8 cellular contexts compared by ENCODE assay signal in the genomic region with DNA sequence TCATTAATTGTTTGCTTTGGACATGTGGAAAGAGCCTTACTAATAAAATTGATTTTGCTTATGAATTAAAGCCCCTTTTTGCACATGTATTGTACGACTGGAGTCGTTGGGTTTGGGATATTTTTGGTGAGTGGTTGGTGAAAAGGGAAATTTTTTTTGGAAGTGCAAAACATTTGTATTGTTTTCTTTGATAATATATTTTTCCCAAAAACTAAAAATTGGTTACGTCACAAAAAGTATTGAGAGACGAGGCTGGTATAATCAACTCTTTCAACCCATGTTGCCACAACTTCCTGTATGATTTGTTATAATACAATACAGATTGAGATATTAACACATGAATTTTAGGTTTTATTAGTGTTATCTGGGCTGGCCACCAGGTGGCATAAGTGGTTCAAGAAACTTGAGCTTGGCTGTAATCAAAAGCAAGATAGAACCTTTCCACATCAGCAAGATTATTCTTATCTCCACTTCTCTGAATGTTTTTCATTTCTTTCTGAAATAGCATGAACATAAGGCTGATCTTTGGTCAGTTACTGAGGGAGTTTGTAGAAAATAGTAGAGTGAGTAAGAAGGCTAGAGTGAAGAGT. TPM values are rescaled to one million over a fixed set of nuclear protein-coding genes. Genes with fewer than 3 reads are reported as not detected.
DNase-seq lines count a peak whose midpoint lies in the region.

No MANE protein-coding gene starts in this region.

- H3K23ac ChIP-seq in mesendoderm (ENCODE audit: low read length): no peak overlapping the region

- no peak overlapping the region for H2AK5ac ChIP-seq in mesendoderm (ENCODE audit: low read length)

- H2BK120ac ChIP-seq in mesendoderm (ENCODE audit: low read depth, low read length): no peak overlapping the region

- H3K36me3 ChIP-seq in mesendoderm (ENCODE audit: control insufficient read depth, insufficient read depth, low read length): peaks cover 8% of the 10 kb centered on the region

- DNase-seq in ACHN (peak; percentile 61), GM19238 (ENCODE audit: insufficient read length, low spot score) (peak; percentile 15), NCI-H510A treated with DMSO at 0.1 percent for 48 hours (lab: John Stamatoyannopoulos, UW) (peak; percentile 56), dermis microvascular lymphatic vessel endothelial cell (ENCODE audit: low read depth in 2 of 2) (peak; percentile 54 to 77), mesendoderm (peak; percentile 53), OCI-M2 (lab: John Stamatoyannopoulos, UW; ENCODE audit: unreplicated experiment) (no peak)
- peak; percentile 57 to 73 for DNase-seq in activated CD4-positive, alpha-beta T cell treated with anti-CD3 and anti-CD28 coated beads for 4 hours
- peak; percentile 29 for DNase-seq in stimulated activated CD8-positive, alpha-beta memory T cell treated with anti-CD3 and anti-CD28 coated beads, Interleukin-7, amount 100 ng/mL, for 24 hours (ENCODE audit: low read depth)

- no peak overlapping the region for H4K5ac ChIP-seq in mesendoderm (ENCODE audit: low read length)

- no peak overlapping the region for H3K4me3 ChIP-seq in mesendoderm (ENCODE audit: low read length)

- in situ Hi-C loops in ACHN (cut with HindIII; ENCODE audit: low pct_ligation_motif_present, low pct_unique_long_range_greater_than_20kb, low sequenced_read_pairs): no loop called here

- H3K27me3 ChIP-seq in mesendoderm (ENCODE audit: insufficient read depth, low read length, poor library complexity): no peaks in the 10 kb centered on the region

- H2BK15ac ChIP-seq in mesendoderm (replicated peaks; ENCODE audit: low read depth): no peak overlapping the region

- H2BK5ac ChIP-seq in mesendoderm (ENCODE audit: low read length): no peak overlapping the region

- H4K8ac ChIP-seq in mesendoderm (ENCODE audit: low read depth, low read length): no peak overlapping the region

- H3K4me2 ChIP-seq in mesendoderm (ENCODE audit: low read length): no peak overlapping the region

- no peak overlapping the region for H3K18ac ChIP-seq in mesendoderm (ENCODE audit: low read length)

- WGBS in mesendoderm (ENCODE audit: extremely low coverage, insufficient coverage, low lambda C conversion rate): 100% methylated on average over 2 of the region's 4 CpGs

- H3K4ac ChIP-seq in mesendoderm (ENCODE audit: low read depth, low read length): no peak overlapping the region

- peaks cover 3% of the 10 kb centered on the region for H3K4me1 ChIP-seq in mesendoderm (ENCODE audit: control insufficient read depth, low read depth, low read length)

- H3K9ac ChIP-seq in mesendoderm (ENCODE audit: low read length): no peak overlapping the region

- H3K79me2 ChIP-seq in mesendoderm (ENCODE audit: control insufficient read depth, insufficient read depth, low read length): no peaks in the 10 kb centered on the region

- no peaks in the 10 kb centered on the region for H3K79me1 ChIP-seq in mesendoderm (ENCODE audit: low read length)

- H3K56ac ChIP-seq in mesendoderm (ENCODE audit: low read length): no peak overlapping the region

- no peak overlapping the region for H3K27ac ChIP-seq in mesendoderm (ENCODE audit: low read depth, low read length)

RNA-seq across cellular contexts. Expression of a gene that starts 8.7 kb away (rescaled TPM):
- total RNA-seq in dermis microvascular lymphatic vessel endothelial cell: 35.8 and 36.7 TPM in 2 replicates
- polyA plus RNA-seq in mesendoderm (2013, experiment 1 of 2): 101 TPM
- polyA plus RNA-seq in mesendoderm (2013, experiment 2 of 2): 100 TPM

RNA-seq across cellular contexts. Expression of a gene that starts 42.7 kb away (rescaled TPM):
- total RNA-seq in dermis microvascular lymphatic vessel endothelial cell: not detected in 2 replicates
- polyA plus RNA-seq in mesendoderm (2013, experiment 1 of 2): not detected
- not detected for polyA plus RNA-seq in mesendoderm (2013, experiment 2 of 2)
